In the genomic region with DNA sequence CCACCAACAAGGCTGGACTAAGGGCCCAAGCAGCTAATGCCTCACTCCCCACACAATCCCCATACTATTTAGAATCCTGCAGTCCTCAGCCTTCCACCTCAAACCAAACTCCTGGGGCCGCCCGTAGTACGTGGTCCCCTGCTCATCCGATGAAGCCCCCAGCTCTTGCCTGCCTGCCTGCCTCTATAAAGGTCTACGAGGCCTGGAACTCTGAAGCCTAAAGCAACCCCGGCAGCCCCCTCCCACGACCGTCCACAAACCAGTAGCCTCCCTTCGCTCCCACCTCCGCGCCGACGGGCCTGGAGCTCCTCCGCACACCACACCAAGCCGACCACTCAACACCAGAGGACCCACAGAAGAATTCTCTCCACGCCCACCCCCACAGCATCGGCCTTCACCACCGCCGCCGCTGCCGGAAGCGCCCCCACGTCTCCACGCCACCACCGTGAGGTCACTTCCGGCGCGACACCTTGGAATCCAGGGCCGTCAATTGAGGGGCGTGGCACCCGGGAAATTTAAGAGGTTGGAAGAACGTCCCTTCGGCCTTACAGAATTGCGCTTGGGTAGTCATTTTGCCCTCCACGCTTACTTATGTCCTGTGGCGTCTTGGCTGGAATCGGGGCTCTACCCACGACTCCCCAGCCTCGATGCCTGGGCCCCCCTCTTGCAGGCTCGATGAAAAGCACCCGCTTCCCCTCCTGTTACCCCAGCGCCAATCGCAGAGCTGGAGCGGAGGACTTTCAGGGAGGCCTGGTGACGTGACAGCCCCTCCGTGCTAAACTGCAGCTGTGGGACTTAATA, we compare ENCODE assay signal across 8 cellular contexts. TPM values are rescaled to one million over a fixed set of nuclear protein-coding genes. Genes with fewer than 3 reads are reported as not detected.
DNase-seq lines count a peak whose midpoint lies in the region; ATAC-seq and TF ChIP-seq lines count a peak whose summit lies in the region.

A gene with protein sequence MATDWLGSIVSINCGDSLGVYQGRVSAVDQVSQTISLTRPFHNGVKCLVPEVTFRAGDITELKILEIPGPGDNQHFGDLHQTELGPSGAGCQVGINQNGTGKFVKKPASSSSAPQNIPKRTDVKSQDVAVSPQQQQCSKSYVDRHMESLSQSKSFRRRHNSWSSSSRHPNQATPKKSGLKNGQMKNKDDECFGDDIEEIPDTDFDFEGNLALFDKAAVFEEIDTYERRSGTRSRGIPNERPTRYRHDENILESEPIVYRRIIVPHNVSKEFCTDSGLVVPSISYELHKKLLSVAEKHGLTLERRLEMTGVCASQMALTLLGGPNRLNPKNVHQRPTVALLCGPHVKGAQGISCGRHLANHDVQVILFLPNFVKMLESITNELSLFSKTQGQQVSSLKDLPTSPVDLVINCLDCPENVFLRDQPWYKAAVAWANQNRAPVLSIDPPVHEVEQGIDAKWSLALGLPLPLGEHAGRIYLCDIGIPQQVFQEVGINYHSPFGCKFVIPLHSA (minus strand): TSS at position 428 of the 801 bp plus-strand sequence. CDS start 20,900 bp downstream, outside the sequence.

- H3K27me3 ChIP-seq in WERI-Rb-1 (ENCODE audit: insufficient read depth, low read depth, severe bottlenecking) (peaks cover 13% of the 10 kb centered on the region), breast epithelium (no peaks in the 10 kb centered on the region), iPS-20b (ENCODE audit: insufficient read depth, low read length) (no peaks in the 10 kb centered on the region)

- H3K4me3 ChIP-seq in WERI-Rb-1 (ENCODE audit: low read depth, low read length) (peak within 1 kb of the TSS; percentile 86), breast epithelium (peak within 1 kb of the TSS; percentile 65 to 90 (median 89)), iPS-20b (ENCODE audit: low read length) (peak within 1 kb of the TSS; percentile 85), skin epidermis (peak within 1 kb of the TSS; percentile 60 to 96 (median 87))

- H3K9me3 ChIP-seq in WERI-Rb-1 (ENCODE audit: severe bottlenecking) = no peaks in the 10 kb centered on the region
- H3K9me3 ChIP-seq in breast epithelium = no peaks in the 10 kb centered on the region
- H3K9me3 ChIP-seq in iPS-20b (ENCODE audit: insufficient read depth, low read depth, low read length) = no peaks in the 10 kb centered on the region

- intact Hi-C loops in breast epithelium (cut with DNase I; ENCODE audit: low total_unique reads) = no loop called here

- DNase-seq in GM13977 (ENCODE audit: low spot score) = peak; percentile 91
- peak; percentile 92 for DNase-seq in NCI-H2171 (lab: John Stamatoyannopoulos, UW)
- peak; percentile 85 for DNase-seq in WERI-Rb-1
- peak; percentile 75 to 80 for DNase-seq in breast epithelium (ENCODE audit: low spot score in 2 of 2)
- no peak for DNase-seq in cortex of kidney (lab: John Stamatoyannopoulos, UW)

- in situ Hi-C loops in GM13977 (cut with MboI; ENCODE audit: low pct_unique_long_range_greater_than_20kb, low sequenced_read_pairs, unreplicated experiment) = no loop called here

- TF ChIP-seq POLR2A in breast epithelium (IDR thresholded peaks at IDR 0.05) = peak; percentile 18

- peak; percentile 69 for ATAC-seq in HG02973 (IDR thresholded peaks at IDR 0.05; ENCODE audit: unreplicated experiment)

- H3K9ac ChIP-seq in iPS-20b (ENCODE audit: low read depth, low read length) = peak within 1 kb of the TSS; percentile 92

- peaks cover 4% of the 10 kb centered on the region for H3K36me3 ChIP-seq in WERI-Rb-1
- H3K36me3 ChIP-seq in breast epithelium = no peaks in the 10 kb centered on the region
- H3K36me3 ChIP-seq in iPS-20b (ENCODE audit: insufficient read depth, low read depth, low read length) = no peaks in the 10 kb centered on the region

- peaks cover 3 to 4% of the 10 kb centered on the region in 2 donors for H3K4me1 ChIP-seq in breast epithelium
- H3K4me1 ChIP-seq in iPS-20b (ENCODE audit: insufficient read depth, low read length) = no peaks in the 10 kb centered on the region

- H3K27ac ChIP-seq in WERI-Rb-1 (peak within 1 kb of the TSS; percentile 88), breast epithelium (peak within 1 kb of the TSS; percentile 89 to 90), iPS-20b (ENCODE audit: low read length) (peak within 1 kb of the TSS; percentile 40), skin epidermis (peak within 1 kb of the TSS; percentile 2 to 95 (median 87))

- TF ChIP-seq CTCF in GM13977 (IDR thresholded peaks at IDR 0.05; ENCODE audit: extremely low read depth, insufficient read depth, missing control alignments) (no peak), WERI-Rb-1 (IDR thresholded peaks at IDR 0.05; ENCODE audit: low read depth, low read length) (no peak), breast epithelium (IDR thresholded peaks at IDR 0.05) (no peak)

RNA-seq across cellular contexts. Expression of the gene that starts here (rescaled TPM):
- 10 to 100 TPM; 13.8 to 21.7 (median 20.3) TPM for total RNA-seq in breast epithelium
